ENCODE assay signal across 8 cellular contexts in the genomic region with DNA sequence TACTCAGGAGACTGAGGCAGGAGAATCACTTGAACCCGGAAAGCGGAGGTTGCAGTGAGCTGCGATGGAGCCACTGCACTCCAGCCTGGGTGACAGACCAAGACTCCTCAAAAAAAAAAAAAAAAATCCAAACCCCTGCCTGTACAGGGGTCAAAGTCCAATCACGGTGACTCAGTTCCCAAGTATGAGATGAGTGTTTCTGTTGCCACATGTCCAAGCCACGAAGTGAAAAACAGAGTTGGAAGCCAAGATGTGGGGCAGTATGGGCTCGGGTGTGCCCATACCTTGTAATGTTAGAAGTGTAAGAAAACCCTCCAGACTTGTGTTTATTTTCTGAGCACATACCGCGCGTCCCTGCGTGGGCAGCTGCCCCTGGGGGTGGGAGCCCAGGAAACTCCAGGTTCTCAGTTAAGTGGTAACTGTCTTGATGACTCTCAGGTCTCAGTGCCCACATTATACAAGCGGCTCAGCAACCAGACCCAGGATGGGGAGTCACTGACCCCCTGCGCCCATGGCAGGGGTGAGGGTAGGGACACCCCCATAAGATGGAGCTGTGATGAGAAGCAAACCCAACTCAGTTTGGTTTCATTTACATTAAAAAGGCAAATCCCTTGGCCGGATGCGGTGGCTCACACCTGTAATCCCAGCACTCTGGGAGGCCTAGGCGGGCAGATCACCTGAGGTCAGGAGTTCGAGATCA. TPM values are rescaled to one million over a fixed set of nuclear protein-coding genes. Genes with fewer than 3 reads are reported as not detected.
DNase-seq lines count a peak whose midpoint lies in the region; FAIRE-seq and TF ChIP-seq lines count a peak whose summit lies in the region.

No MANE protein-coding gene starts in this region.

- H3K9me3 ChIP-seq in adrenal gland (replicated peaks in 1 of 3) (no peaks in the 10 kb centered on the region), kidney (ENCODE audit: control insufficient read depth in 1 of 2, low read length in 2 of 2) (no peaks in the 10 kb centered on the region)

- no peak for TF ChIP-seq CTCF in GM06990 (IDR thresholded peaks at IDR 0.05; ENCODE audit: insufficient read depth, low read length, poor library complexity, severe bottlenecking)
- no peak for TF ChIP-seq CTCF in adrenal gland (IDR thresholded peaks at IDR 0.05)
- TF ChIP-seq CTCF in kidney (IDR thresholded peaks at IDR 0.05; ENCODE audit: borderline replicate concordance, extremely low read depth, insufficient read depth): no peak

- peak overlapping the region; percentile 15 to 66 for H3K9ac ChIP-seq in kidney (ENCODE audit: low read length in 2 of 2)

- H3K27me3 ChIP-seq in GM06990 (replicated peaks; ENCODE audit: control insufficient read depth, insufficient read depth, low read length) (no peaks in the 10 kb centered on the region), adrenal gland (no peaks in the 10 kb centered on the region)

- H3K4me3 ChIP-seq in GM06990 (replicated peaks; ENCODE audit: low read depth, low read length) (no peak overlapping the region), adrenal gland (peak overlapping the region in 1 of 4 donors; percentile 20), kidney (ENCODE audit: low read length in 2 of 2) (no peak overlapping the region)

- 39 to 66% (median 56%) methylated on average over 12 to 16 of the region's 16 CpGs for WGBS in adrenal gland, 4 donors

- H3K4me1 ChIP-seq in adrenal gland (replicated peaks in 1 of 2) (peaks cover 35 to 47% of the 10 kb centered on the region in 2 donors), kidney (ENCODE audit: control insufficient read depth in 1 of 2, insufficient read depth in 1 of 2, low read depth in 1 of 2, low read length in 2 of 2) (peaks cover 28 to 39% of the 10 kb centered on the region in 2 donors)

- FAIRE-seq in kidney (lab: Jason Lieb, UNC): no peak

- H3K36me3 ChIP-seq in GM06990 (ENCODE audit: control insufficient read depth, insufficient read depth, low read length): peaks cover 14% of the 10 kb centered on the region
- H3K36me3 ChIP-seq in adrenal gland (replicated peaks in 1 of 2): peaks cover 0 to 16% of the 10 kb centered on the region in 2 donors
- peaks cover 2 to 8% of the 10 kb centered on the region in 2 donors for H3K36me3 ChIP-seq in kidney (ENCODE audit: control insufficient read depth in 1 of 2, insufficient read depth in 2 of 2, low read length in 2 of 2)

- H3K27ac ChIP-seq in adrenal gland: peak overlapping the region; percentile 92 to 99 (median 98)
- H3K27ac ChIP-seq in kidney (ENCODE audit: low read depth in 2 of 2, low read length in 2 of 2): peak overlapping the region; percentile 89 to 96

- TF ChIP-seq POLR2A in adrenal gland (IDR thresholded peaks at IDR 0.05): peak in 1 of 2 donors; percentile 78

- DNase-seq in GM06990 (ENCODE audit: extremely low read depth, insufficient read length) (peak; percentile 84), NOMO-1 (lab: John Stamatoyannopoulos, UW; ENCODE audit: unreplicated experiment in 2 of 2) (peak; percentile 45 to 81), adrenal gland (peak; percentile 70 to 91 (median 87)), kidney (no peak), inferior parietal cortex (ENCODE audit: extremely low spot score) (no peak), germinal center (ENCODE audit: low spot score) (no peak), anterior cingulate cortex (lab: John Stamatoyannopoulos, UW) (no peak)
- DNase-seq in stimulated activated CD4-positive, alpha-beta T cell treated with anti-CD3 and anti-CD28 coated beads, TNF-alpha, amount 100 ng/mL, for 24 hours (ENCODE audit: low read depth in 3 of 3): peak in 2 of 3 experiments; percentile 42 to 67

- intact Hi-C loops in adrenal gland (cut with DNase I): no loop called here
- intact Hi-C loops in kidney (cut with DNase I): no loop called here

RNA-seq across cellular contexts. Expression of a gene that starts 1.2 kb away (rescaled TPM):
- total RNA-seq in adrenal gland (1,000 to 10,000 TPM in 1 of 8 donors, 100 to 1,000 TPM in 7; 385 to 1,424 (median 704) TPM), kidney (268 TPM)
- polyA plus RNA-seq in adrenal gland (1,000 to 10,000 TPM in 2 of 3 donors, 100 to 1,000 TPM in 1; 420 to 1,267 (median 1,035) TPM), kidney (ENCODE audit: insufficient read depth, low read depth, low replicate concordance) (966 TPM)

RNA-seq across cellular contexts. Expression of a gene that starts 7.4 kb away (rescaled TPM):
- 100 to 1,000 TPM in 7 of 8 donors, 10 to 100 TPM in 1; 94.0 to 231 (median 171) TPM for total RNA-seq in adrenal gland
- 100 to 1,000 TPM in 2 of 3 donors, 10 to 100 TPM in 1; 74.7 to 132 (median 109) TPM for polyA plus RNA-seq in adrenal gland
- total RNA-seq in kidney: 158 TPM
- polyA plus RNA-seq in kidney (ENCODE audit: insufficient read depth, low read depth, low replicate concordance): 189 TPM

RNA-seq across cellular contexts. Expression of a gene that starts 35.6 kb away (rescaled TPM):
- total RNA-seq in adrenal gland (10 to 100 TPM; 18.8 to 74.3 (median 34.8) TPM), kidney (50.0 TPM)
- polyA plus RNA-seq in adrenal gland (10 to 100 TPM in 2 of 3 donors, 1 to 10 TPM in 1; 1.6 to 75.4 (median 30.2) TPM), kidney (ENCODE audit: insufficient read depth, low read depth, low replicate concordance) (11.8 TPM)

Comparison
In these comparisons a context has a peak if more than half of its experiments do, and no peak if none do; other contexts are left out.
1. DNase-seq: peak in GM06990 (single experiment), NOMO-1 (2 of 2), adrenal gland (7 of 7) and stimulated activated CD4-positive, alpha-beta T cell treated with anti-CD3 and anti-CD28 coated beads, TNF-alpha, amount 100 ng/mL, for 24 hours (2 of 3); none in kidney (single experiment), inferior parietal cortex (single experiment), germinal center (single experiment) and anterior cingulate cortex (0 of 58).